Comparison of ENCODE assay signal across 19 cellular contexts in the genomic region with DNA sequence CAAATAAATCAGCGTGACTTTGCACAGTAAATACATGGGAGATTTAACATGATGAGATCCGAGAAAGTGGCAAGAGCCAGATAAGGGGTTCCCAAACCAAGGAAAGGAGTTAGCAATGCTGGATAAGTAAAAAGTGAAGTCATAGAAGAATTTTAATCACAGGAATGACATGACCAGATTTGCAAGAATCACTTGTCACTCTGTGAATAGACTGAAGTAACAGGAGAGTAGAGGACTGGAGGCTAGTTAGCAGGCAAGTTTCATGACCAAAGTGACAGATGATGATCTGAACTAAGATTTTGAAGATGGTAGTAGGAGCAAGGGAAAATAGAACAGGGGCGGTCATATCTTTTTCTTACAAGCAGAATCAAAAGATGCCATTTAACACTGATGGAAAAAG. TPM values are rescaled to one million over a fixed set of nuclear protein-coding genes. Genes with fewer than 3 reads are reported as not detected.
A peak's percentile ranks its signal among the peaks of the same experiment; 100 is the strongest.
DNase-seq lines count a peak whose midpoint lies in the region; ATAC-seq and TF ChIP-seq lines count a peak whose summit lies in the region.
"Had no signal": no experiment of that assay in that cellular context is flagged by ENCODE, and none has a peak within 500 bp of the region (broad histone marks: within the 10 kb centered on the region; RNA-seq: fewer than 3 reads in every experiment).

No MANE protein-coding gene starts in this region.

- no peak for DNase-seq in DND-41
- DNase-seq in esophagus squamous epithelium (lab: John Stamatoyannopoulos, UW), result no peak
- no peak for DNase-seq in psoas muscle
- no peak for DNase-seq in hepatic stellate cell (ENCODE audit: low spot score)
- no peak for DNase-seq in uterus
- DNase-seq in midbrain (lab: John Stamatoyannopoulos, UW), result no peak
- DNase-seq in RKO (ENCODE audit: low spot score), result no peak
- DNase-seq: activated CD4-positive, alpha-beta T cell treated with anti-CD3 and anti-CD28 coated beads, Interleukin-2, amount 10 ng/mL, durations not matched to agents 7 days and 5 days; activated naive CD4-positive, alpha-beta T cell treated with anti-CD3 and anti-CD28 coated beads for 36 hours; activated T-cell treated with anti-CD3 and anti-CD28 coated beads, Interleukin-2, amount 50 U/mL, for 72 hours; C1 segment of cervical spinal cord; colonic mucosa; stimulated activated CD4-positive, alpha-beta T cell treated with anti-CD3 and anti-CD28 coated beads, Interleukin-4, amount 100 ng/mL, for 24 hours; T1000 had no signal

- H2AFZ ChIP-seq in DND-41 (ENCODE audit: low read depth, low read length) (no peak overlapping the region), SU-DHL-6 (ENCODE audit: low read depth, low read length, severe bottlenecking) (peak overlapping the region; percentile 68)

- no peaks in the 10 kb centered on the region for H3K27me3 ChIP-seq in DND-41 (ENCODE audit: insufficient read depth, low read length, poor library complexity)
- H3K27me3 ChIP-seq in SU-DHL-6 (ENCODE audit: low read length), result no peaks in the 10 kb centered on the region
- H3K27me3 ChIP-seq in esophagus squamous epithelium, result no peaks in the 10 kb centered on the region
- H3K27me3 ChIP-seq in psoas muscle (ENCODE audit: insufficient read depth in 3 of 3, low read length in 2 of 3), result no peaks in the 10 kb centered on the region
- H3K27me3 ChIP-seq in uterus, result no peaks in the 10 kb centered on the region
- H3K27me3 ChIP-seq: colonic mucosa, esophagus muscularis mucosa had no signal

- H3K79me2 ChIP-seq in DND-41 (ENCODE audit: insufficient read depth, low read length) (peaks cover 94% of the 10 kb centered on the region), SU-DHL-6 (ENCODE audit: insufficient read depth, low read length) (no peaks in the 10 kb centered on the region)

- peaks cover 45% of the 10 kb centered on the region for H3K4me1 ChIP-seq in DND-41 (ENCODE audit: insufficient read depth, low read length)
- peaks cover 0 to 22% (median 0%) of the 10 kb centered on the region in 3 donors for H3K4me1 ChIP-seq in esophagus squamous epithelium
- H3K4me1 ChIP-seq in psoas muscle, result peaks cover 5% of the 10 kb centered on the region
- H3K4me1 ChIP-seq in uterus, result no peaks in the 10 kb centered on the region
- H3K4me1 ChIP-seq: colonic mucosa, HAP-1 had no signal

- no peak for TF ChIP-seq POLR2A in esophagus squamous epithelium (IDR thresholded peaks at IDR 0.05)
- TF ChIP-seq POLR2A in uterus (IDR thresholded peaks at IDR 0.05), result no peak

- H4K20me1 ChIP-seq in DND-41 (ENCODE audit: insufficient read depth, low read length) (peaks cover 13% of the 10 kb centered on the region; the same call in 1 of the 2 replicates), SU-DHL-6 (ENCODE audit: low read depth, low read length) (no peaks in the 10 kb centered on the region)

- H3K9me3 ChIP-seq in DND-41 (ENCODE audit: insufficient read depth, low read length, severe bottlenecking) (no peaks in the 10 kb centered on the region), SU-DHL-6 (ENCODE audit: insufficient read depth, low read length) (no peaks in the 10 kb centered on the region), esophagus squamous epithelium (no peaks in the 10 kb centered on the region), psoas muscle (no peaks in the 10 kb centered on the region), uterus (no peaks in the 10 kb centered on the region)
- H3K9me3 ChIP-seq: colonic mucosa, esophagus muscularis mucosa, HAP-1 had no signal

- H3K27ac ChIP-seq in DND-41 (ENCODE audit: low read length), result no peak overlapping the region
- H3K27ac ChIP-seq in SU-DHL-6 (ENCODE audit: low read depth, low read length), result no peak overlapping the region
- peak overlapping the region in 2 of 4 donors; percentile 4 to 30 for H3K27ac ChIP-seq in esophagus squamous epithelium
- H3K27ac ChIP-seq in psoas muscle, result peak overlapping the region; percentile 33
- no peak overlapping the region for H3K27ac ChIP-seq in uterus
- H3K27ac ChIP-seq: colonic mucosa, esophagus muscularis mucosa had no signal

- H3K4me3 ChIP-seq in DND-41 (ENCODE audit: low read depth in 1 of 2, low read length in 2 of 2) (no peak overlapping the region), SU-DHL-6 (ENCODE audit: insufficient read depth, low read length, poor library complexity, severe bottlenecking) (no peak overlapping the region), esophagus squamous epithelium (peak overlapping the region in 3 of 4 donors; percentile 25 to 45 (median 31)), psoas muscle (peak overlapping the region; percentile 48), uterus (peak overlapping the region in 1 of 2 donors; percentile 32)
- H3K4me3 ChIP-seq: colonic mucosa, HAP-1 had no signal

- intact Hi-C loops in esophagus squamous epithelium (cut with DNase I), result no loop called here
- intact Hi-C loops in psoas muscle (cut with DNase I), result loop anchor here (5.0 to 10.0 kb wide), 2 partner anchors 345 to 513 kb away; no protein-coding TSS in a partner anchor
- intact Hi-C loops in uterus (cut with DNase I; ENCODE audit: low total_unique reads), result no loop called here

- no peaks in the 10 kb centered on the region for H3K9me2 ChIP-seq in SU-DHL-6 (replicated peaks; ENCODE audit: insufficient read depth, low read length)

- no peaks in the 10 kb centered on the region for H3F3A ChIP-seq in SU-DHL-6 (ENCODE audit: insufficient read depth)

- TF ChIP-seq CTCF in DND-41 (IDR thresholded peaks at IDR 0.05; ENCODE audit: borderline replicate concordance, extremely low read depth, low read length, poor library complexity, severe bottlenecking), result no peak
- no peak for TF ChIP-seq CTCF in SU-DHL-6 (IDR thresholded peaks at IDR 0.05; ENCODE audit: insufficient read depth, low read length, poor library complexity, severe bottlenecking)
- no peak for TF ChIP-seq CTCF in esophagus squamous epithelium (IDR thresholded peaks at IDR 0.05)
- TF ChIP-seq CTCF in psoas muscle (IDR thresholded peaks at IDR 0.05), result no peak
- TF ChIP-seq CTCF in uterus (IDR thresholded peaks at IDR 0.05), result no peak

- H3K4me2 ChIP-seq in DND-41 (ENCODE audit: insufficient read depth, low read length) (peak overlapping the region; percentile 48; the same call in 1 of the 2 replicates), SU-DHL-6 (ENCODE audit: low read depth, low read length, poor library complexity, severe bottlenecking) (no peak overlapping the region)

- ATAC-seq in DND-41 (ENCODE audit: insufficient read depth, low read depth) (0 out of 3 replicates have a peak, but pooled peaks have one; percentile 28), psoas muscle (peak; percentile 31 to 73 (median 52))
- ATAC-seq: PC-3 had no signal

- H3K9ac ChIP-seq in DND-41 (ENCODE audit: low read depth, low read length) (no peak overlapping the region), SU-DHL-6 (ENCODE audit: low read length) (no peak overlapping the region)

- WGBS in esophagus squamous epithelium, 2 donors, result 73 to 83% methylated on average over 3 of the region's 3 CpGs
- WGBS in psoas muscle, 3 donors, result 57 to 77% (median 63%) methylated on average over 3 of the region's 3 CpGs

- H3K36me3 ChIP-seq in DND-41 (ENCODE audit: insufficient read depth, low read length), result peaks cover 8% of the 10 kb centered on the region
- no peaks in the 10 kb centered on the region for H3K36me3 ChIP-seq in SU-DHL-6 (ENCODE audit: low read length)
- H3K36me3 ChIP-seq in esophagus squamous epithelium, result no peaks in the 10 kb centered on the region
- no peaks in the 10 kb centered on the region for H3K36me3 ChIP-seq in psoas muscle (ENCODE audit: insufficient read depth in 1 of 2, low read depth in 1 of 2)
- no peaks in the 10 kb centered on the region for H3K36me3 ChIP-seq in uterus
- H3K36me3 ChIP-seq: colonic mucosa, esophagus muscularis mucosa, HAP-1 had no signal

RNA-seq across cellular contexts. Expression of a gene that starts 8.4 kb away (rescaled TPM):
- total RNA-seq in esophagus squamous epithelium (10 to 100 TPM in 3 of 4 donors, 1 to 10 TPM in 1; 9.2 to 90.6 (median 43.8) TPM), psoas muscle (10 to 100 TPM; 19.0 to 44.5 (median 32.5) TPM), uterus (10 to 100 TPM in 3 of 4 donors, 1 to 10 TPM in 1; 7.2 to 83.8 (median 24.4) TPM)
- 10 to 100 TPM; 12.5 to 24.2 (median 18.9) TPM for polyA plus RNA-seq in psoas muscle
- total RNA-seq: activated naive CD4-positive, alpha-beta T cell treated with anti-CD3 and anti-CD28 coated beads for 36 hours had no signal

RNA-seq across cellular contexts. Expression of a gene that starts 52.0 kb away (rescaled TPM):
- total RNA-seq in esophagus squamous epithelium (1 to 10 TPM in 1 of 4 donors, under 1 TPM in 2, not detected in 1; 0.35 to 2.3 (median 0.91) TPM), psoas muscle (1 to 10 TPM in 1 of 4 donors, under 1 TPM in 3; 0.12 to 1.2 (median 0.35) TPM), uterus (10 to 100 TPM in 1 of 4 donors, 1 to 10 TPM in 3; 2.3 to 20.5 (median 3.8) TPM)
- polyA plus RNA-seq in psoas muscle, result under 1 TPM; 0.04 to 0.10 (median 0.04) TPM
- total RNA-seq: activated CD4-positive, alpha-beta T cell treated with anti-CD3 and anti-CD28 coated beads, Interleukin-2, amount 10 ng/mL, durations not matched to agents 7 days and 5 days; activated naive CD4-positive, alpha-beta T cell treated with anti-CD3 and anti-CD28 coated beads for 36 hours; activated T-cell treated with anti-CD3 and anti-CD28 coated beads, Interleukin-2, amount 50 U/mL, for 72 hours; naive thymus-derived CD8-positive, alpha-beta T cell had no signal
- polyA plus RNA-seq: naive thymus-derived CD8-positive, alpha-beta T cell had no signal

Comparison
In these comparisons a context has a peak if more than half of its experiments do, and no peak if none do; other contexts are left out.
1. H3K4me3 ChIP-seq: peak in esophagus squamous epithelium (3 of 4) and psoas muscle (single experiment); none in DND-41 (0 of 2) and SU-DHL-6 (single experiment).
2. intact Hi-C loops: an anchor here in psoas muscle (5.0 to 10.0 kb wide); none called in esophagus squamous epithelium and uterus.